8 cellular contexts compared by ENCODE assay signal in the genomic region with DNA sequence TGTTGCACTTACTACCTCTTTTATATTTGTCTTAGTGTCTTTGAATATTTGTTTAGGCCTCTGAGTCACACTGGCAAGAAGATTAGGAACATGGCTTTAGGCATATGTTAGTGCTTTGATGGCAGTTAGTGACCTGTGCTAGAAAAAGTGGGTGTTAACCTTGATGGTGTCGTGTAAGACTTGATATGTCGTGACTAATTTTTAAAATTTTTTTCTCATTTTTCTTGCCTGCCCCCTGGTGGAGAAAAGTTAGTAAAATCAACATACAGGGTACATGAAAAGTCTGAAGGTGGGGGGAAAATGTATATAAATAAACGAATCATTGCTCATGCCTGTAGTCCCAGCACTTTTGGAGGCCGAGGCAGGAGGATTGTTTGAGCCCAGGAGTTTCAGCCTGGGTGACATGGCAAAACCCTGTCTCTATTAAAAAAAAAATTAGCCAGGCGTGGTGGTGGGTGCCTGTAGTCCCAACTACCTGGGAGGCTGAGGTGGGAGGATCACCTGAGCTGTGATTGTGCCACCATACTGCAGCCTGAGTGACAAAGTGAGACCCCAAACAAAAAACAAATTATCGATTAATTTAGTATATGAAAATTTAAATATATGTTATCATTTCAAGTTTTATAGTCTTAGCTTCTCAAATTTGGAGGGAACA. TPM values are rescaled to one million over a fixed set of nuclear protein-coding genes. Genes with fewer than 3 reads are reported as not detected.
DNase-seq lines count a peak whose midpoint lies in the region; ATAC-seq and TF ChIP-seq lines count a peak whose summit lies in the region.

No MANE protein-coding gene starts in this region.

- ATAC-seq in activated naive CD4-positive, alpha-beta T cell treated with anti-CD3 and anti-CD28 coated beads, Interleukin-2, amount 50 U/mL, for 72 hours, result peak; percentile 70 to 73

- no peak for DNase-seq in AG04449 (ENCODE audit: low read depth, low spot score)
- peak; percentile 78 for DNase-seq in EL
- DNase-seq in NCI-H2171 (lab: John Stamatoyannopoulos, UW), result peak; percentile 21
- peak in 1 of 2 donors; percentile 44 for DNase-seq in activated naive CD4-positive, alpha-beta T cell treated with anti-CD3 and anti-CD28 coated beads, Interleukin-2, amount 50 U/mL, for 72 hours (ENCODE audit: low spot score in 2 of 2)
- DNase-seq in iPS-NIHi11 (ENCODE audit: low spot score), result peak; percentile 18
- peak; percentile 55 for DNase-seq in superior temporal gyrus (ENCODE audit: extremely low spot score)
- no peak for DNase-seq in NCI-H774 (lab: John Stamatoyannopoulos, UW)
- no peak for DNase-seq in hypothalamus (lab: John Stamatoyannopoulos, UW)

- no peak overlapping the region for H3K4me3 ChIP-seq in AG04449 (ENCODE audit: low read depth, low read length)

- peak; percentile 10 for TF ChIP-seq CTCF in AG04449 (IDR thresholded peaks at IDR 0.05; ENCODE audit: insufficient read depth, low read length, missing control alignments)

- H3K36me3 Mint-ChIP-seq in activated naive CD4-positive, alpha-beta T cell treated with anti-CD3 and anti-CD28 coated beads, Interleukin-2, amount 50 U/mL, for 72 hours, result peaks cover 0 to 11% of the 10 kb centered on the region in 2 donors

- H3K9me3 Mint-ChIP-seq in activated naive CD4-positive, alpha-beta T cell treated with anti-CD3 and anti-CD28 coated beads, Interleukin-2, amount 50 U/mL, for 72 hours, result no peaks in the 10 kb centered on the region

- H3K27ac Mint-ChIP-seq in activated naive CD4-positive, alpha-beta T cell treated with anti-CD3 and anti-CD28 coated beads, Interleukin-2, amount 50 U/mL, for 72 hours, result no peak overlapping the region

- POLR2A ChIA-PET in AG04449 (lab: Yijun Ruan, JAX), result no interaction called here

- CTCF ChIA-PET in AG04449 (lab: Yijun Ruan, JAX), result interaction anchor here (0.7 to 2.5 kb wide), 20 partner anchors 9 to 589 kb away, joined by 3 to 48 read pairs (median 4); partner anchors contain the start of gene TAX1BP1

RNA-seq across cellular contexts. Expression of gene TAX1BP1, which starts 44.6 kb away (rescaled TPM):
- 100 to 1,000 TPM; 110 to 122 TPM for total RNA-seq in activated naive CD4-positive, alpha-beta T cell treated with anti-CD3 and anti-CD28 coated beads, Interleukin-2, amount 50 U/mL, for 72 hours

Comparison
In these comparisons a context has a peak if more than half of its experiments do, and no peak if none do; other contexts are left out.
1. DNase-seq: peak in EL (single experiment), NCI-H2171 (single experiment), iPS-NIHi11 (single experiment) and superior temporal gyrus (single experiment); none in AG04449 (single experiment), NCI-H774 (single experiment) and hypothalamus (0 of 51).